8 cellular contexts compared by ENCODE assay signal in genomic region chr11:72433455-72434061, GRCh38. TPM values are rescaled to one million over a fixed set of nuclear protein-coding genes. Genes with fewer than 3 reads are reported as not detected.
DNase-seq lines count a peak whose midpoint lies in the region; ATAC-seq and TF ChIP-seq lines count a peak whose summit lies in the region.

No MANE protein-coding gene starts in this region.

- H3K27me3 Mint-ChIP-seq in activated naive CD4-positive, alpha-beta T cell treated with anti-CD3 and anti-CD28 coated beads, Interleukin-2, amount 50 U/mL, for 24 hours, result no peaks in the 10 kb centered on the region
- no peaks in the 10 kb centered on the region for H3K27me3 Mint-ChIP-seq in activated CD8-positive, alpha-beta T cell treated with anti-CD3 and anti-CD28 coated beads for 36 hours

- H3K4me1 Mint-ChIP-seq in activated naive CD4-positive, alpha-beta T cell treated with anti-CD3 and anti-CD28 coated beads, Interleukin-2, amount 50 U/mL, for 24 hours, result peaks cover 38% of the 10 kb centered on the region
- peaks cover 31% of the 10 kb centered on the region for H3K4me1 Mint-ChIP-seq in activated CD8-positive, alpha-beta T cell treated with anti-CD3 and anti-CD28 coated beads for 36 hours (ENCODE audit: low read depth)

- intact Hi-C loops in activated CD8-positive, alpha-beta T cell treated with anti-CD3 and anti-CD28 coated beads for 36 hours (cut with micrococcal nuclease), result no loop called here

- peaks cover 20% of the 10 kb centered on the region for H3K36me3 ChIP-seq in suprapubic skin

- H3K27ac Mint-ChIP-seq in activated naive CD4-positive, alpha-beta T cell treated with anti-CD3 and anti-CD28 coated beads, Interleukin-2, amount 50 U/mL, for 24 hours, result peak overlapping the region; percentile 97
- peak overlapping the region; percentile 93 for H3K27ac Mint-ChIP-seq in activated CD8-positive, alpha-beta T cell treated with anti-CD3 and anti-CD28 coated beads for 36 hours

- 70% methylated on average over 15 of the region's 15 CpGs for WGBS in suprapubic skin

- peaks cover 26% of the 10 kb centered on the region for H3K4me1 ChIP-seq in suprapubic skin

- H3K4me3 Mint-ChIP-seq in activated naive CD4-positive, alpha-beta T cell treated with anti-CD3 and anti-CD28 coated beads, Interleukin-2, amount 50 U/mL, for 24 hours, result peak overlapping the region; percentile 96
- H3K4me3 Mint-ChIP-seq in activated CD8-positive, alpha-beta T cell treated with anti-CD3 and anti-CD28 coated beads for 36 hours, result peak overlapping the region; percentile 98

- CTCF ChIA-PET in activated CD8-positive, alpha-beta T cell treated with anti-CD3 and anti-CD28 coated beads for 36 hours (lab: Charles Lee), result interaction anchor here (0.8 to 5.2 kb wide), 16 partner anchors 9 to 195 kb away, joined by 3 to 44 read pairs (median 4); no protein-coding TSS in a partner anchor

- no peak for ATAC-seq in activated CD8-positive, alpha-beta T cell treated with anti-CD3 and anti-CD28 coated beads for 36 hours
- ATAC-seq in HG03442 (IDR thresholded peaks at IDR 0.05; ENCODE audit: unreplicated experiment), result no peak
- ATAC-seq in GM21529 (IDR thresholded peaks at IDR 0.05; ENCODE audit: unreplicated experiment), result no peak

- peak overlapping the region; percentile 83; the same call in 1 of the 2 replicates for H3K4me3 ChIP-seq in iPS-18c (ENCODE audit: insufficient read depth, low read depth, low read length)
- H3K4me3 ChIP-seq in suprapubic skin, result peak overlapping the region; percentile 79

- DNase-seq in activated naive CD4-positive, alpha-beta T cell treated with Interleukin-2 at 50 U/mL for 16 hours, result no peak
- no peak for DNase-seq in activated CD8-positive, alpha-beta T cell treated with anti-CD3 and anti-CD28 coated beads for 36 hours
- DNase-seq in suprapubic skin (ENCODE audit: low spot score in 2 of 2) (peak in 1 of 2 donors; percentile 78), NCI-H146 (lab: John Stamatoyannopoulos, UW) (no peak)

- POLR2A ChIA-PET in activated CD8-positive, alpha-beta T cell treated with anti-CD3 and anti-CD28 coated beads for 36 hours (lab: Charles Lee), result interaction anchor here (0.6 to 1.1 kb wide), 3 partner anchors 15 to 552 kb away, joined by 3 to 4 read pairs (median 3); no protein-coding TSS in a partner anchor

- no peaks in the 10 kb centered on the region for H3K27me3 ChIP-seq in suprapubic skin

- peak overlapping the region; percentile 82 for H3K27ac ChIP-seq in suprapubic skin

- H3K36me3 Mint-ChIP-seq in activated naive CD4-positive, alpha-beta T cell treated with anti-CD3 and anti-CD28 coated beads, Interleukin-2, amount 50 U/mL, for 24 hours, result no peaks in the 10 kb centered on the region
- peaks cover 3% of the 10 kb centered on the region for H3K36me3 Mint-ChIP-seq in activated CD8-positive, alpha-beta T cell treated with anti-CD3 and anti-CD28 coated beads for 36 hours (ENCODE audit: low read depth)

- no peak for TF ChIP-seq POLR2A in suprapubic skin (IDR thresholded peaks at IDR 0.05)

- TF ChIP-seq EP300 in suprapubic skin (IDR thresholded peaks at IDR 0.05), result no peak

- TF ChIP-seq CTCF in activated CD8-positive, alpha-beta T cell treated with anti-CD3 and anti-CD28 coated beads for 36 hours (IDR thresholded peaks at IDR 0.05), result no peak
- TF ChIP-seq CTCF in suprapubic skin (IDR thresholded peaks at IDR 0.05), result no peak

- H3K9me3 ChIP-seq in iPS-18c (ENCODE audit: control insufficient read depth, insufficient read depth, low read length) (no peaks in the 10 kb centered on the region), suprapubic skin (no peaks in the 10 kb centered on the region)

- H3K9me3 Mint-ChIP-seq in activated naive CD4-positive, alpha-beta T cell treated with anti-CD3 and anti-CD28 coated beads, Interleukin-2, amount 50 U/mL, for 24 hours, result no peaks in the 10 kb centered on the region
- no peaks in the 10 kb centered on the region for H3K9me3 Mint-ChIP-seq in activated CD8-positive, alpha-beta T cell treated with anti-CD3 and anti-CD28 coated beads for 36 hours

RNA-seq across cellular contexts. Expression of gene CLPB, which starts 0.8 kb away (rescaled TPM):
- 10 to 100 TPM; 37.0 to 37.2 TPM for total RNA-seq in activated CD8-positive, alpha-beta T cell treated with anti-CD3 and anti-CD28 coated beads for 36 hours
- total RNA-seq in suprapubic skin, result 10 to 100 TPM; 14.7 to 23.4 (median 19.3) TPM
